ENCODE assay signal across 18 cellular contexts in genomic region chr17:33983824-33984574, GRCh38.
"Had no signal": no experiment of that assay in that cellular context is flagged by ENCODE, and none has a peak within 500 bp of the region (broad histone marks: within the 10 kb centered on the region; RNA-seq: fewer than 3 reads in every experiment).

No MANE protein-coding gene starts in this region.

- DNase-seq: activated CD4-positive, alpha-beta T cell treated with anti-CD3 and anti-CD28 coated beads for 4 hours; activated CD8-positive, alpha-beta memory T cell treated with anti-CD3 and anti-CD28 coated beads, Interleukin-2, amount 50 U/mL, for 4 hours; activated CD8-positive, alpha-beta T cell treated with anti-CD3 and anti-CD28 coated beads for 36 hours; activated gamma-delta T cell treated with Interleukin-2 at 50 U/mL for 16 hours; activated T-cell treated with anti-CD3 and anti-CD28 coated beads, Interleukin-2, amount 50 U/mL, for 72 hours; amygdala; foreskin keratinocyte; glutamatergic neuron; kidney glomerular epithelial cell; mesendoderm; stimulated activated CD4-positive, alpha-beta T cell treated with anti-CD3 and anti-CD28 coated beads, Interleukin-15, amount 100 ng/mL, for 24 hours; stimulated activated CD4-positive, alpha-beta T cell treated with anti-CD3 and anti-CD28 coated beads, Interleukin-4, amount 100 ng/mL, for 1 hour; stimulated activated naive CD4-positive, alpha-beta T cell; substantia nigra; upper lobe of left lung had no signal

- H3K36me3 ChIP-seq: upper lobe of left lung had no signal

- H3K9me3 ChIP-seq: upper lobe of left lung had no signal

- H3K4me1 ChIP-seq: foreskin keratinocyte, upper lobe of left lung had no signal

- H3K27ac ChIP-seq: foreskin keratinocyte, upper lobe of left lung had no signal

- ATAC-seq: activated CD8-positive, alpha-beta T cell treated with anti-CD3 and anti-CD28 coated beads for 36 hours; activated T-cell treated with anti-CD3 and anti-CD28 coated beads, Interleukin-2, amount 50 U/mL, for 72 hours; foreskin keratinocyte; natural killer cell treated with Interleukin-12 subunit alpha and Interleukin-12 subunit beta and Interleukin-15 and Interleukin-18, amount 100 ng/mL, for 72 hours; WTC11 had no signal

- H3K4me3 ChIP-seq: upper lobe of left lung had no signal

- H3K27me3 ChIP-seq: foreskin keratinocyte, upper lobe of left lung had no signal

- FAIRE-seq: TTC549 had no signal
